Comparison of ENCODE assay signal across 7 cellular contexts in the genomic region with DNA sequence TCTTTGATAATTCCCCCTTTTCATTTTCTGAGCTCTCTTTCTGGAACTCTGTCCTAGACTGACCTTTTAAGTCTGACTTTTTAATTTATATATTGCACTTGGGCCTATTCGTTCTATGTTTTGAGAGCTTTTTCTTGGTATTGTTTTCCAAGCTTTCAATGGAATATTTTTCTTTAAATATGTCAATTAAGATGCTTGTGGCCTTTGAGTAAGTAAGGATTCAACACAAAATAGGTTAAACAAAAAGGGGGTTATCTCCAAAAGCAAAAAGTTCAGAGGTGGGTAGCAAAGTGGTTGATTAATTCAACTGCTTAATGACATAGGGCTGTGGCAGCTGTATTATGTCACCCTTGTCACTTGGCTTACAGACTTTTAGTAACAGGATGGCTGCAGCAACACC.
"Had no signal": no experiment of that assay in that cellular context is flagged by ENCODE, and none has a peak within 500 bp of the region (broad histone marks: within the 10 kb centered on the region; RNA-seq: fewer than 3 reads in every experiment).

No MANE protein-coding gene starts in this region.

- H3K4me3 ChIP-seq: GM23248, GM23338 had no signal

- DNase-seq: GM23248, GOT3, H7, H9, HCEC 1CT, HFFc6 had no signal

- H3K27ac ChIP-seq: GM23248 had no signal
